In the genomic region with DNA sequence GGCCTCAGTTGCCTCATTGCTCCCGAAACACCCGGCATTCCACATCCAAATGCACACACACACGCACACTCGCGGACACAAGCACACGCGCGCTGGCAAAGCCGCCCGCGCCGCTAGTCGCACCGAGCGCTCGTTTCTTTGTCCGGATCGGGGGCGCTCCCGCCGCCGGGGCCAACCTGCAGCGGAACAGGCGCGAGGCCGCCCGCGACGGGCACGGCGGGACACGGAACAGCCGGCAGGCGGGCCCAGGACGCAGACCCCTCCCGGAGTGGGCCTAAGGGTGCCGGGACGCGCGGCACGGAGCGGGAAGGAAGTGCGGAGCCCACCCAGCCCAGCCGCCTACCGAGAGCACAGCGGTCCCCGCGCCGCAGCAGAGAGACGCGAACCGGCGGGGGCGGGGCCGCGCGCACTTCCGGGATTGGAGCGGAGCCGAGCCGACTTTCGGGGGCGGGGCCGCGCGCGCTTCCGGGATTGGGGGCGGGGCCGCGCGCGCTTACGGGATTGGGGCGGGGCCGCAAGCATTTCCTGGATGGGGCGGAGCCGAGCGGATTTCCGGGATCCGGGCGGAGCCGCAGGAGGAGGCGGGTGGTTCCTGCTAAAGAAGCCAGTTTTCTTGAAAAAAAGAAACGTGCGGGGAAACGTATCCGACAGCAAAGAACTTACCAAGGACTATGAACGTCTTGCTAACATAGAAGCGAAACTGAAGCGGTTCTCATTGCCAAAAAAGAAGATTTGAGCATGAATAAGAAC, we compare ENCODE assay signal across 8 cellular contexts. TPM values are rescaled to one million over a fixed set of nuclear protein-coding genes. Genes with fewer than 3 reads are reported as not detected.
DNase-seq lines count a peak whose midpoint lies in the region; ATAC-seq and TF ChIP-seq lines count a peak whose summit lies in the region.

A gene (minus strand): TSS at position 396 of the 750 bp plus-strand sequence. CDS start 1,498 bp downstream, outside the sequence.

- WGBS in upper lobe of left lung, 2 donors: 1% methylated on average over 49 to 91 of the region's 91 CpGs

- no peaks in the 10 kb centered on the region for H3K27me3 ChIP-seq in upper lobe of left lung

- intact Hi-C loops in left cardiac atrium (cut with DNase I): no loop called here

- TF ChIP-seq POLR2A in upper lobe of left lung (IDR thresholded peaks at IDR 0.05): peak in 3 of 4 donors; percentile 62 to 91 (median 63)

- H3K36me3 ChIP-seq in upper lobe of left lung: peaks cover 0 to 17% (median 1%) of the 10 kb centered on the region in 4 donors

- peaks cover 39 to 50% (median 42%) of the 10 kb centered on the region in 4 donors for H3K4me1 ChIP-seq in upper lobe of left lung

- TF ChIP-seq EP300 in upper lobe of left lung (IDR thresholded peaks at IDR 0.05): peak; percentile 90 to 94 (median 94)

- peak within 1 kb of the TSS; percentile 95 for H3K4me3 Mint-ChIP-seq in T-helper 17 cell
- H3K4me3 Mint-ChIP-seq in progenitor cell of endocrine pancreas (ENCODE audit: low read depth): peak within 1 kb of the TSS; percentile 81

- no peaks in the 10 kb centered on the region for H3K9me3 ChIP-seq in T-helper 17 cell (ENCODE audit: control insufficient read depth, low read length, poor library complexity, severe bottlenecking)
- no peaks in the 10 kb centered on the region for H3K9me3 ChIP-seq in upper lobe of left lung

- peaks cover 26% of the 10 kb centered on the region for H3K4me1 Mint-ChIP-seq in T-helper 17 cell
- peaks cover 7% of the 10 kb centered on the region for H3K4me1 Mint-ChIP-seq in progenitor cell of endocrine pancreas (ENCODE audit: low read depth)

- H3K4me3 ChIP-seq in GM12875 (ENCODE audit: low read depth, low read length) (peak within 1 kb of the TSS; percentile 79), upper lobe of left lung (peak within 1 kb of the TSS; percentile 71 to 84 (median 80))

- peak; percentile 82 for DNase-seq in NCI-H1694 treated with DMSO at 0.1 percent for 48 hours (lab: John Stamatoyannopoulos, UW)
- peak; percentile 90 to 98 (median 95) for DNase-seq in T-helper 17 cell
- peak; percentile 88 for DNase-seq in amniotic stem cell (lab: John Stamatoyannopoulos, UW)
- DNase-seq in left cardiac atrium: peak; percentile 94
- peak; percentile 88 for DNase-seq in progenitor cell of endocrine pancreas (ENCODE audit: low spot score, unreplicated experiment)
- DNase-seq in upper lobe of left lung: peak; percentile 92 to 99

- H3K27ac Mint-ChIP-seq in T-helper 17 cell (peak within 1 kb of the TSS; percentile 96), progenitor cell of endocrine pancreas (peak within 1 kb of the TSS; percentile 84)

- H3K27me3 Mint-ChIP-seq in T-helper 17 cell (no peaks in the 10 kb centered on the region), progenitor cell of endocrine pancreas (no peaks in the 10 kb centered on the region)

- TF ChIP-seq CTCF in GM12875 (IDR thresholded peaks at IDR 0.05; ENCODE audit: borderline replicate concordance, insufficient read depth, low read depth, low read length) (no peak), progenitor cell of endocrine pancreas (IDR thresholded peaks at IDR 0.05; ENCODE audit: unreplicated experiment) (peak; percentile 9), upper lobe of left lung (IDR thresholded peaks at IDR 0.05) (peak in 4 of 6 experiments; percentile 27 to 54 (median 30))

- peak; percentile 61 for ATAC-seq in HG02852 (IDR thresholded peaks at IDR 0.05; ENCODE audit: unreplicated experiment)
- peak; percentile 77 for ATAC-seq in T-helper 17 cell
- ATAC-seq in left cardiac atrium: peak; percentile 96 to 97
- ATAC-seq in upper lobe of left lung (ENCODE audit: low FRiP score in 2 of 2): peak; percentile 95 to 98

- H3K36me3 Mint-ChIP-seq in T-helper 17 cell (ENCODE audit: low read depth) (peaks cover 2% of the 10 kb centered on the region), progenitor cell of endocrine pancreas (ENCODE audit: insufficient read depth) (peaks cover 6% of the 10 kb centered on the region)

- H3K27ac ChIP-seq in upper lobe of left lung: peak within 1 kb of the TSS; percentile 90 to 97 (median 94)

- peaks cover 14% of the 10 kb centered on the region for H3K9me3 Mint-ChIP-seq in progenitor cell of endocrine pancreas (ENCODE audit: low read depth)

RNA-seq across cellular contexts. Expression of the gene that starts here (rescaled TPM):
- 100 to 1,000 TPM; 110 to 121 TPM for total RNA-seq in T-helper 17 cell
- total RNA-seq in left cardiac atrium: 10 to 100 TPM; 42.1 to 43.6 TPM
- total RNA-seq in progenitor cell of endocrine pancreas: 109 and 117 TPM in 2 replicates
- total RNA-seq in upper lobe of left lung: 100 to 1,000 TPM in 3 of 6 donors, 10 to 100 TPM in 3; 74.9 to 193 (median 108) TPM

Comparison
In these comparisons a context has a peak if more than half of its experiments do, and no peak if none do; other contexts are left out.
1. Peak in every context shown above with its lines: DNase-seq, ATAC-seq, H3K4me3 ChIP-seq and H3K27ac ChIP-seq.